9 cellular contexts compared by ENCODE assay signal in the genomic region with DNA sequence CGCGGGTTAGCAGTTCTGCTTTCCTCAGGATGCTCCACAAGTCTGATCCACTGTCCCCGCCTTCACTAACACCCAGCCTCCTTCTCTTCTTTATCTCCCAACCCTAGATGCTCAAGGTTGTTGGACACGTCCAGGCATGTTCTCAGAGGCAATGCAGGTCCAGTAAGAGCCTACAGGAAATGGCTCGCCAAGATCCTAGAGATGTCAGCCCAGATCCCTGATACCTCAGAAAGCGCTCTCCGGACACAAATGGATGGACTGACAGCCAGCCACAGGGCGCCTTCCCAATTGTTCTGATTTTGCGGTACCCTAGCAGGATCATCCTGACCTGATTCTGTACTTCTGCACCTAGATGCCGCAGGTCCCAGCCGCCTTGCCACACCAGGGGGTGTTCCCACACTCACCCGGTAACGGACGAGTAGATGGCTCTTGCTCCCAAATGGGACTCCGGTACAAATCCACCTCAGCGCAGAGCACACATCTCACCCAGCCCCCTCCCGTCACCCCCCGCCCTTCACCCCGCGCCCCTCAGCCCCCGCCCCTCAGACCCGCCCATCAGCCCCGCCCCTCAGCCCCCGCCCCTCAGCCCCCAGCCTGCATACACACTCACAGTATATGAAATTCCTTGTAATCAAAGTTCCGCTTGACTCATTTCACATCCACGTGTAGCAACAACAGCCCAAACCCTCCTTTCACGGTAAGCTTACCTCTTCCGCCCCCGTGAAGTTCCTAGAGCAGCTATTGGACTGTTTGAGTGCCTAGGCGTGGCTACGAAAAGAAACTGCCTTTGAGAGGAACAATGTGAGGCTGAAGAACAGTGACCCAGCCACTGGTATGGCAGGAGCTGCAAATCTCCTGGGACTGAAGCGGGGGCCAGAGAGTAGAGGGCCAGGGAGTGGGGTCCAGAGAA. TPM values are rescaled to one million over a fixed set of nuclear protein-coding genes. Genes with fewer than 3 reads are reported as not detected.
DNase-seq lines count a peak whose midpoint lies in the region; ATAC-seq, FAIRE-seq and TF ChIP-seq lines count a peak whose summit lies in the region.
"Had no signal": no experiment of that assay in that cellular context is flagged by ENCODE, and none has a peak within 500 bp of the region (broad histone marks: within the 10 kb centered on the region; RNA-seq: fewer than 3 reads in every experiment).

A gene with protein sequence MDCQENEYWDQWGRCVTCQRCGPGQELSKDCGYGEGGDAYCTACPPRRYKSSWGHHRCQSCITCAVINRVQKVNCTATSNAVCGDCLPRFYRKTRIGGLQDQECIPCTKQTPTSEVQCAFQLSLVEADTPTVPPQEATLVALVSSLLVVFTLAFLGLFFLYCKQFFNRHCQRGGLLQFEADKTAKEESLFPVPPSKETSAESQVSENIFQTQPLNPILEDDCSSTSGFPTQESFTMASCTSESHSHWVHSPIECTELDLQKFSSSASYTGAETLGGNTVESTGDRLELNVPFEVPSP (minus strand): TSS at position 488 of the 910 bp plus-strand sequence. CDS start 23,058 bp downstream, outside the sequence.

- H3K36me3 ChIP-seq in naive thymus-derived CD4-positive, alpha-beta T cell (ENCODE audit: control insufficient read depth in 2 of 3, insufficient read depth in 3 of 3, low read length in 3 of 3): no peaks in the 10 kb centered on the region
- no peaks in the 10 kb centered on the region for H3K36me3 ChIP-seq in thyroid gland
- H3K36me3 ChIP-seq: SJCRH30 had no signal

- POLR2A ChIA-PET in WTC11 (lab: Charles Lee): no interaction called here
- POLR2A ChIA-PET in naive thymus-derived CD4-positive, alpha-beta T cell (lab: Charles Lee): no interaction called here

- no peak for TF ChIP-seq CTCF in WTC11 (IDR thresholded peaks at IDR 0.05)
- TF ChIP-seq CTCF in thyroid gland (IDR thresholded peaks at IDR 0.05): no peak

- peak in 1 of 2 donors; percentile 76 for TF ChIP-seq POLR2A in thyroid gland (IDR thresholded peaks at IDR 0.05)

- H3K9me3 ChIP-seq in naive thymus-derived CD4-positive, alpha-beta T cell (ENCODE audit: control insufficient read depth in 2 of 3, low read length in 3 of 3): no peaks in the 10 kb centered on the region
- no peaks in the 10 kb centered on the region for H3K9me3 ChIP-seq in thyroid gland
- H3K9me3 ChIP-seq: SJCRH30 had no signal

- H3K4me1 ChIP-seq in naive thymus-derived CD4-positive, alpha-beta T cell (ENCODE audit: control insufficient read depth in 2 of 2, insufficient read depth in 2 of 2, low read length in 2 of 2): no peaks in the 10 kb centered on the region
- peaks cover 0 to 7% of the 10 kb centered on the region in 2 donors for H3K4me1 ChIP-seq in thyroid gland
- H3K4me1 ChIP-seq: SJCRH30 had no signal

- H3K27me3 ChIP-seq in naive thymus-derived CD4-positive, alpha-beta T cell (ENCODE audit: control insufficient read depth in 2 of 2, insufficient read depth in 2 of 2, low read length in 2 of 2): no peaks in the 10 kb centered on the region
- H3K27me3 ChIP-seq in thyroid gland: no peaks in the 10 kb centered on the region
- H3K27me3 ChIP-seq: SJCRH30 had no signal

- CTCF ChIA-PET in WTC11 (lab: Charles Lee): interaction anchor here (0.6 to 1.2 kb wide), 3 partner anchors 88 to 93 kb away, joined by 3 to 8 read pairs (median 4); no protein-coding TSS in a partner anchor
- CTCF ChIA-PET in naive thymus-derived CD4-positive, alpha-beta T cell (lab: Charles Lee): interaction anchor here (0.6 kb wide), 1 partner anchor 93 kb away, joined by 4 read pairs; no protein-coding TSS in a partner anchor

- DNase-seq in CD1c-positive myeloid dendritic cell (ENCODE audit: extremely low spot score) (peak; percentile 24), GM19239 (ENCODE audit: insufficient read length, low spot score) (peak; percentile 13), WTC11 (ENCODE audit: low spot score) (peak; percentile 38), epithelial cell of prostate (ENCODE audit: low read depth, low spot score) (peak; percentile 75), thyroid gland (peak; percentile 71 to 74), NCI-H2171 (lab: John Stamatoyannopoulos, UW) (no peak)
- DNase-seq in naive thymus-derived CD4-positive, alpha-beta T cell: peak in 7 of 9 donors; percentile 4 to 29 (median 12)

- peaks cover 3% of the 10 kb centered on the region; the same call in 1 of the 2 replicates for H3K27me3 Mint-ChIP-seq in WTC11 (ENCODE audit: low read depth)
- peaks cover 0 to 7% (median 0%) of the 10 kb centered on the region in 5 donors for H3K27me3 Mint-ChIP-seq in naive thymus-derived CD4-positive, alpha-beta T cell

- WGBS in thyroid gland, 2 donors: 0 to 1% methylated on average over 6 to 11 of the region's 32 CpGs

- ATAC-seq in HG03159 (IDR thresholded peaks at IDR 0.05; ENCODE audit: unreplicated experiment): peak; percentile 94
- ATAC-seq in WTC11: peak; percentile 96
- ATAC-seq in naive thymus-derived CD4-positive, alpha-beta T cell: peak; percentile 76

- peaks cover 35% of the 10 kb centered on the region for H3K4me1 Mint-ChIP-seq in WTC11
- peaks cover 4 to 17% (median 9%) of the 10 kb centered on the region in 7 donors for H3K4me1 Mint-ChIP-seq in naive thymus-derived CD4-positive, alpha-beta T cell

- FAIRE-seq in GM19239 (lab: Jason Lieb, UNC): peak; percentile 96

- H3K4me3 Mint-ChIP-seq in WTC11: peak within 1 kb of the TSS; percentile 92
- H3K4me3 Mint-ChIP-seq in naive thymus-derived CD4-positive, alpha-beta T cell: peak within 1 kb of the TSS; percentile 64 to 90 (median 72)

- H3K27ac ChIP-seq in epithelial cell of prostate (peak within 1 kb of the TSS; percentile 88), thyroid gland (peak within 1 kb of the TSS; percentile 13 to 53 (median 32))
- no peak within 1 kb of the TSS for H3K27ac ChIP-seq in naive thymus-derived CD4-positive, alpha-beta T cell (ENCODE audit: low read depth, low read length)
- H3K27ac ChIP-seq: SJCRH30 had no signal

- peak within 1 kb of the TSS; percentile 60 for H3K27ac Mint-ChIP-seq in WTC11
- H3K27ac Mint-ChIP-seq in naive thymus-derived CD4-positive, alpha-beta T cell: peak within 1 kb of the TSS in 3 of 9 donors; percentile 39 to 75 (median 61)

- no peaks in the 10 kb centered on the region for H3K9me3 Mint-ChIP-seq in WTC11
- H3K9me3 Mint-ChIP-seq in naive thymus-derived CD4-positive, alpha-beta T cell: no peaks in the 10 kb centered on the region

- intact Hi-C loops in naive thymus-derived CD4-positive, alpha-beta T cell (cut with micrococcal nuclease): no loop called here
- intact Hi-C loops in thyroid gland (cut with DNase I): no loop called here

- no peaks in the 10 kb centered on the region for H3K36me3 Mint-ChIP-seq in WTC11
- peaks cover 0 to 3% (median 0%) of the 10 kb centered on the region in 5 donors for H3K36me3 Mint-ChIP-seq in naive thymus-derived CD4-positive, alpha-beta T cell

- no peak within 1 kb of the TSS for H3K4me3 ChIP-seq in naive thymus-derived CD4-positive, alpha-beta T cell (ENCODE audit: low read length)
- peak within 1 kb of the TSS in 1 of 3 donors; percentile 13 for H3K4me3 ChIP-seq in thyroid gland (replicated peaks in 1 of 3)
- H3K4me3 ChIP-seq: SJCRH30 had no signal

TF ChIP-seq in WTC11, 78 proteins besides CTCF, POLR2A, EP300 and RAD21:
- 0 out of 2 replicates have a peak, but pooled peaks have one; percentile 23 for TF ChIP-seq GABPB1 (CRISPR knock-in tag; IDR thresholded peaks at IDR 0.05)
- TF ChIP-seq, protein P1, sequence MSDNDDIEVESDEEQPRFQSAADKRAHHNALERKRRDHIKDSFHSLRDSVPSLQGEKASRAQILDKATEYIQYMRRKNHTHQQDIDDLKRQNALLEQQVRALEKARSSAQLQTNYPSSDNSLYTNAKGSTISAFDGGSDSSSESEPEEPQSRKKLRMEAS (CRISPR knock-in tag; IDR thresholded peaks at IDR 0.05): 0 out of 2 replicates have a peak, but pooled peaks have one; percentile 21
- TF ChIP-seq E2F1 (CRISPR knock-in tag; IDR thresholded peaks at IDR 0.05): no peak

RNA-seq across cellular contexts. Expression of the gene that starts here (rescaled TPM):
- 9.1 to 11.9 TPM (median 9.3 TPM) in 3 replicates for total RNA-seq in WTC11 (2021)
- total RNA-seq in naive thymus-derived CD4-positive, alpha-beta T cell: 1 to 10 TPM in 1 of 5 experiments, under 1 TPM in 3, not detected in 1; 0.19 to 5.8 (median 0.61) TPM
- under 1 TPM in 1 of 2 donors, not detected in 1; 0.22 TPM for polyA plus RNA-seq in naive thymus-derived CD4-positive, alpha-beta T cell
- total RNA-seq in thyroid gland: 1 to 10 TPM; 3.5 to 9.5 (median 4.9) TPM
